Comparison of ENCODE assay signal across 11 cellular contexts in genomic region chr7:2032030-2032875, GRCh38.
DNase-seq lines count a peak whose midpoint lies in the region; ATAC-seq and TF ChIP-seq lines count a peak whose summit lies in the region.
"Had no signal": no experiment of that assay in that cellular context is flagged by ENCODE, and none has a peak within 500 bp of the region (broad histone marks: within the 10 kb centered on the region; RNA-seq: fewer than 3 reads in every experiment).

No MANE protein-coding gene starts in this region.

- no peak for ATAC-seq in GM18517 (IDR thresholded peaks at IDR 0.05; ENCODE audit: unreplicated experiment)
- ATAC-seq: foreskin keratinocyte had no signal

- H3K9me3 ChIP-seq in BLaER1 treated with 17β-estradiol and CSF1 and Interleukin-3, amounts not matched to agents 10 nM and 100 nM (replicated peaks in 1 of 11), result peaks cover 24 to 30% (median 29%) of the 10 kb centered on the region in 11 experiments
- H3K9me3 ChIP-seq: prostate gland had no signal

- DNase-seq in NB4 (ENCODE audit: low read depth) (peak; percentile 78), dermis blood vessel endothelial cell (peak; percentile 4), myocyte (ENCODE audit: low read depth) (peak; percentile 53), coronary artery (ENCODE audit: low spot score) (no peak), globus pallidus (ENCODE audit: low spot score) (no peak), GM13976 (ENCODE audit: low spot score) (no peak)
- DNase-seq: CD4-positive, alpha-beta memory T cell; foreskin keratinocyte had no signal

- peak overlapping the region in 3 of 11 experiments; percentile 5 to 45 (median 28); a peak in 5 of 22 replicates for H3K27ac ChIP-seq in BLaER1 treated with 17β-estradiol and CSF1 and Interleukin-3, amounts not matched to agents 10 nM and 100 nM
- H3K27ac ChIP-seq in coronary artery, result no peak overlapping the region
- H3K27ac ChIP-seq: foreskin keratinocyte, prostate gland had no signal

- H3K4me3 ChIP-seq in BLaER1 treated with 17β-estradiol and CSF1 and Interleukin-3, amounts not matched to agents 10 nM and 100 nM, result no peak overlapping the region
- H3K4me3 ChIP-seq in NB4 (ENCODE audit: low read depth, low read length) (no peak overlapping the region), coronary artery (no peak overlapping the region)
- H3K4me3 ChIP-seq: prostate gland had no signal

- TF ChIP-seq CTCF in NB4 (IDR thresholded peaks at IDR 0.05; ENCODE audit: low read depth, low read length), result no peak
- no peak for TF ChIP-seq CTCF in coronary artery (IDR thresholded peaks at IDR 0.05)
- TF ChIP-seq CTCF in GM13976 (IDR thresholded peaks at IDR 0.05; ENCODE audit: borderline replicate concordance, control extremely low read depth, extremely low read depth, insufficient read depth, missing control alignments), result no peak

- H3K4me1 ChIP-seq in BLaER1 treated with 17β-estradiol and CSF1 and Interleukin-3, amounts not matched to agents 10 nM and 100 nM, result peaks cover 36 to 74% (median 62%) of the 10 kb centered on the region in 10 experiments
- H3K4me1 ChIP-seq: prostate gland had no signal

- in situ Hi-C loops in GM13976 (cut with MboI; ENCODE audit: low sequenced_read_pairs, unreplicated experiment), result no loop called here

- peak overlapping the region; percentile 62 to 96 (median 81) for H3K4me2 ChIP-seq in BLaER1 treated with 17β-estradiol and CSF1 and Interleukin-3, amounts not matched to agents 10 nM and 100 nM

- no peak for TF ChIP-seq POLR2A in NB4 (IDR thresholded peaks at IDR 0.05; ENCODE audit: extremely low read depth, insufficient read length)

- H4K20me1 ChIP-seq in BLaER1 treated with 17β-estradiol and CSF1 and Interleukin-3, amounts not matched to agents 10 nM and 100 nM, result peaks cover 61 to 74% (median 67%) of the 10 kb centered on the region in 11 experiments; a peak in 21 of 22 replicates

- H3K27me3 ChIP-seq in BLaER1 treated with 17β-estradiol and CSF1 and Interleukin-3, amounts not matched to agents 10 nM and 100 nM, result peaks cover 0 to 5% (median 0%) of the 10 kb centered on the region in 11 experiments; a peak in 2 of 22 replicates
- H3K27me3 ChIP-seq: foreskin keratinocyte had no signal

- peak overlapping the region in 2 of 11 experiments; percentile 22 to 48; a peak in 4 of 22 replicates for H3K9ac ChIP-seq in BLaER1 treated with 17β-estradiol and CSF1 and Interleukin-3, amounts not matched to agents 10 nM and 100 nM

- peaks cover 12 to 32% (median 21%) of the 10 kb centered on the region in 11 experiments for H3K36me3 ChIP-seq in BLaER1 treated with 17β-estradiol and CSF1 and Interleukin-3, amounts not matched to agents 10 nM and 100 nM
- H3K36me3 ChIP-seq: prostate gland had no signal

Comparison
In these comparisons a context has a peak if more than half of its experiments do, and no peak if none do; other contexts are left out.
1. DNase-seq: peak in NB4 (single experiment), dermis blood vessel endothelial cell (single experiment) and myocyte (single experiment); none in coronary artery (single experiment), globus pallidus (single experiment) and GM13976 (single experiment).